In genomic region chr6:94639564-94639963, GRCh38 we compare ENCODE assay signal across 8 cellular contexts.
"Had no signal": no experiment of that assay in that cellular context is flagged by ENCODE, and none has a peak within 500 bp of the region (broad histone marks: within the 10 kb centered on the region; RNA-seq: fewer than 3 reads in every experiment).

No MANE protein-coding gene starts in this region.

- H3K4me3 ChIP-seq: GM12878 had no signal

- FAIRE-seq: G401.6, GM12878, GM12891, GM12892, GM18507, GM19239 had no signal

- DNase-seq: GDM1, GF-D8 had no signal

- ATAC-seq: GM12878 had no signal
